ENCODE assay signal across 19 cellular contexts in the genomic region with DNA sequence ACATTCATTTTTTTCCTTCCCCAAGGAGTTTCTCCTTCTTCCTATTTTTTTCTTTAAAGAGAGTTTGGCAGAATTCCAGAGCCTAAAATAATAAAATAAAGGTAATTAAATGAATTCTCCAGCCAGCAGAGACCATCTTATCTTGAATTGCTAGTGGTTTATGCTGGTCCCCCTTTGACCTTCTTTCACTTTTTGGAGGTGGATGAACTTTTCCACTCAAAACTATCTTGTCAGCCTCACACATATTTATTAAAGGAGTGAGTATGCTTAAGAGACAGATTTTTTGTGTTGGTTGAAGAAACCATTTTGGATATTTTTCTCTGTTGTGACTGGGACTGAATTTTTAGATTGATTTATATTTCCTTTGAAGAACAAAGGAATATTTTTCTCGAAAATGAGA. TPM values are rescaled to one million over a fixed set of nuclear protein-coding genes. Genes with fewer than 3 reads are reported as not detected.
DNase-seq lines count a peak whose midpoint lies in the region; ATAC-seq and TF ChIP-seq lines count a peak whose summit lies in the region.
"Had no signal": no experiment of that assay in that cellular context is flagged by ENCODE, and none has a peak within 500 bp of the region (broad histone marks: within the 10 kb centered on the region; RNA-seq: fewer than 3 reads in every experiment).

No MANE protein-coding gene starts in this region.

- no peak overlapping the region for H2AK5ac ChIP-seq in trophoblast cell (ENCODE audit: low read length)

- no peaks in the 10 kb centered on the region for H3K36me3 ChIP-seq in trophoblast cell (ENCODE audit: control insufficient read depth in 1 of 2, insufficient read depth in 2 of 2, low read length in 2 of 2)
- H3K36me3 ChIP-seq in lower lobe of right lung: no peaks in the 10 kb centered on the region

- H4K8ac ChIP-seq in trophoblast cell (ENCODE audit: low read depth, low read length): no peak overlapping the region

- H3K27ac ChIP-seq in trophoblast cell (ENCODE audit: low read depth, low read length): no peak overlapping the region
- no peak overlapping the region for H3K27ac ChIP-seq in lower lobe of right lung
- H3K27ac ChIP-seq: A549; BLaER1 treated with 17β-estradiol and CSF1 and Interleukin-3, amounts not matched to agents 10 nM and 100 nM had no signal

- no peak overlapping the region for H2BK12ac ChIP-seq in trophoblast cell (ENCODE audit: low read length)

- H3K4me3 Mint-ChIP-seq in natural killer cell: peak overlapping the region; percentile 21
- no peak overlapping the region for H3K4me3 Mint-ChIP-seq in natural killer cell treated with Interleukin-12 subunit alpha and Interleukin-12 subunit beta and Interleukin-15 and Interleukin-18, amount 100 ng/mL, for 72 hours
- peak overlapping the region; percentile 56 for H3K4me3 Mint-ChIP-seq in nephron progenitor cell

- no peak overlapping the region for H3K4me2 ChIP-seq in trophoblast cell (ENCODE audit: low read length)
- H3K4me2 ChIP-seq: A549 had no signal

- H2BK5ac ChIP-seq in trophoblast cell (ENCODE audit: low read depth, low read length, poor library complexity): no peak overlapping the region

- H3K23ac ChIP-seq in trophoblast cell (ENCODE audit: low read length): no peak overlapping the region

- H3K79me1 ChIP-seq in trophoblast cell (ENCODE audit: low read length): no peaks in the 10 kb centered on the region

- no peaks in the 10 kb centered on the region for H3K9me3 Mint-ChIP-seq in natural killer cell
- no peaks in the 10 kb centered on the region for H3K9me3 Mint-ChIP-seq in natural killer cell treated with Interleukin-12 subunit alpha and Interleukin-12 subunit beta and Interleukin-15 and Interleukin-18, amount 100 ng/mL, for 72 hours
- peaks cover 36% of the 10 kb centered on the region for H3K9me3 Mint-ChIP-seq in nephron progenitor cell

- intact Hi-C loops in natural killer cell (cut with micrococcal nuclease) (no loop called here), lower lobe of right lung (cut with DNase I) (no loop called here)

- no peak overlapping the region for H3K9ac ChIP-seq in trophoblast cell (ENCODE audit: low read length)
- H3K9ac ChIP-seq: BLaER1 treated with 17β-estradiol and CSF1 and Interleukin-3, amounts not matched to agents 10 nM and 100 nM had no signal

- no peak overlapping the region for H3K18ac ChIP-seq in trophoblast cell (ENCODE audit: low read length)

- H3K4me3 ChIP-seq in trophoblast cell (ENCODE audit: low read depth, low read length) (no peak overlapping the region), lower lobe of right lung (no peak overlapping the region)
- H3K4me3 ChIP-seq: A549; BLaER1 treated with 17β-estradiol and CSF1 and Interleukin-3, amounts not matched to agents 10 nM and 100 nM; GM12878 had no signal

- no peaks in the 10 kb centered on the region for H3K27me3 Mint-ChIP-seq in natural killer cell (ENCODE audit: low read depth in 2 of 2)
- H3K27me3 Mint-ChIP-seq in natural killer cell treated with Interleukin-12 subunit alpha and Interleukin-12 subunit beta and Interleukin-15 and Interleukin-18, amount 100 ng/mL, for 72 hours: no peaks in the 10 kb centered on the region
- peaks cover 2% of the 10 kb centered on the region for H3K27me3 Mint-ChIP-seq in nephron progenitor cell (ENCODE audit: low read depth, poor library complexity)

- H3K4ac ChIP-seq in trophoblast cell (ENCODE audit: low read depth, low read length): no peak overlapping the region

- H3K79me2 ChIP-seq in trophoblast cell (ENCODE audit: control insufficient read depth, insufficient read depth, low read length, poor library complexity): peaks cover 2% of the 10 kb centered on the region

- H4K12ac ChIP-seq in trophoblast cell (ENCODE audit: low read depth, low read length): no peak overlapping the region

- H2AFZ ChIP-seq in trophoblast cell (ENCODE audit: insufficient read depth, low read length, poor library complexity): no peak overlapping the region

- no peaks in the 10 kb centered on the region for H3K9me3 ChIP-seq in trophoblast cell (ENCODE audit: insufficient read depth, low read depth, low read length)
- no peaks in the 10 kb centered on the region for H3K9me3 ChIP-seq in lower lobe of right lung
- H3K9me3 ChIP-seq: A549 had no signal

- H3K27ac Mint-ChIP-seq in natural killer cell (peak overlapping the region; percentile 88), nephron progenitor cell (peak overlapping the region; percentile 97)
- no peak overlapping the region for H3K27ac Mint-ChIP-seq in natural killer cell treated with Interleukin-12 subunit alpha and Interleukin-12 subunit beta and Interleukin-15 and Interleukin-18, amount 100 ng/mL, for 72 hours

- TF ChIP-seq CTCF in natural killer cell (IDR thresholded peaks at IDR 0.05): no peak
- no peak for TF ChIP-seq CTCF in nephron progenitor cell (IDR thresholded peaks at IDR 0.05)
- TF ChIP-seq CTCF in lower lobe of right lung (IDR thresholded peaks at IDR 0.05): no peak

- H3K14ac ChIP-seq in trophoblast cell (ENCODE audit: low read length): no peak overlapping the region

- no peak for DNase-seq in natural killer cell
- DNase-seq in natural killer cell treated with Interleukin-12 subunit alpha and Interleukin-12 subunit beta and Interleukin-15 and Interleukin-18, amount 100 ng/mL, for 72 hours (ENCODE audit: low spot score): no peak
- peak; percentile 21 for DNase-seq in dermis blood vessel endothelial cell
- DNase-seq in nephron progenitor cell: no peak
- no peak for DNase-seq in trophoblast cell
- no peak for DNase-seq in lower lobe of right lung
- DNase-seq in DMS53 treated with DMSO at 0.1 percent for 48 hours (lab: John Stamatoyannopoulos, UW; ENCODE audit: unreplicated experiment): no peak
- DNase-seq: DND-41, GOT3, KG1, NCI-H1436, NCI-H2029 treated with DMSO at 0.1 percent for 48 hours, NCI-H2171 treated with DMSO at 0.1 percent for 48 hours, NCI-H510A treated with DMSO at 0.1 percent for 48 hours, NCI-H82 had no signal

- H4K91ac ChIP-seq in trophoblast cell (ENCODE audit: low read depth, low read length): no peak overlapping the region

- WGBS in trophoblast cell (ENCODE audit: extremely low coverage, insufficient coverage, insufficient read length): no CpG with 5 or more reads among the region's 1 CpG

- H3K27me3 ChIP-seq in trophoblast cell (ENCODE audit: insufficient read depth, low read length) (no peaks in the 10 kb centered on the region), lower lobe of right lung (ENCODE audit: low read depth) (no peaks in the 10 kb centered on the region)
- H3K27me3 ChIP-seq: BLaER1 treated with 17β-estradiol and CSF1 and Interleukin-3, amounts not matched to agents 10 nM and 100 nM had no signal

- ATAC-seq in natural killer cell (no peak), lower lobe of right lung (no peak), HG03280 (IDR thresholded peaks at IDR 0.05; ENCODE audit: unreplicated experiment) (no peak)
- no peak for ATAC-seq in natural killer cell treated with Interleukin-12 subunit alpha and Interleukin-12 subunit beta and Interleukin-15 and Interleukin-18, amount 100 ng/mL, for 72 hours
- ATAC-seq: A549 had no signal

- H3K36me3 Mint-ChIP-seq in natural killer cell: no peaks in the 10 kb centered on the region
- H3K36me3 Mint-ChIP-seq in natural killer cell treated with Interleukin-12 subunit alpha and Interleukin-12 subunit beta and Interleukin-15 and Interleukin-18, amount 100 ng/mL, for 72 hours: no peaks in the 10 kb centered on the region
- peaks cover 47% of the 10 kb centered on the region for H3K36me3 Mint-ChIP-seq in nephron progenitor cell (ENCODE audit: low read depth)

- peaks cover 5 to 8% of the 10 kb centered on the region in 2 experiments for H3K4me1 ChIP-seq in trophoblast cell (ENCODE audit: control insufficient read depth in 1 of 2, insufficient read depth in 2 of 2, low read length in 2 of 2)
- H3K4me1 ChIP-seq in lower lobe of right lung: peaks cover 50% of the 10 kb centered on the region

- peaks cover 59 to 65% of the 10 kb centered on the region in 2 donors for H3K4me1 Mint-ChIP-seq in natural killer cell
- peaks cover 45 to 47% of the 10 kb centered on the region in 2 donors for H3K4me1 Mint-ChIP-seq in natural killer cell treated with Interleukin-12 subunit alpha and Interleukin-12 subunit beta and Interleukin-15 and Interleukin-18, amount 100 ng/mL, for 72 hours (ENCODE audit: low read depth in 2 of 2)
- H3K4me1 Mint-ChIP-seq in nephron progenitor cell: peaks cover 67% of the 10 kb centered on the region

- no peak overlapping the region for H2BK120ac ChIP-seq in trophoblast cell (ENCODE audit: insufficient read depth, low read length, poor library complexity)

RNA-seq across cellular contexts. Expression of a gene that starts 47.6 kb away (rescaled TPM):
- total RNA-seq in natural killer cell (10 to 100 TPM; 38.6 to 48.3 (median 44.0) TPM), dermis blood vessel endothelial cell (59.9 and 68.6 TPM in 2 replicates), lower lobe of right lung (83.8 TPM)
- total RNA-seq in natural killer cell treated with Interleukin-12 subunit alpha and Interleukin-12 subunit beta and Interleukin-15 and Interleukin-18, amount 100 ng/mL, for 72 hours: 10 to 100 TPM; 72.5 to 74.5 TPM
- 37.0 and 37.3 TPM in 2 replicates for polyA plus RNA-seq in trophoblast cell (2013)

Comparison
In these comparisons a context has a peak if more than half of its experiments do, and no peak if none do; other contexts are left out.
1. H3K27ac Mint-ChIP-seq: peak in natural killer cell (2 of 2) and nephron progenitor cell (single experiment); none in natural killer cell treated with Interleukin-12 subunit alpha and Interleukin-12 subunit beta and Interleukin-15 and Interleukin-18, amount 100 ng/mL, for 72 hours (0 of 2).